21 cellular contexts compared by ENCODE assay signal in genomic region chr20:63507083-63507743, GRCh38. TPM values are rescaled to one million over a fixed set of nuclear protein-coding genes. Genes with fewer than 3 reads are reported as not detected.
"Had no signal": no experiment of that assay in that cellular context is flagged by ENCODE, and none has a peak within 500 bp of the region (broad histone marks: within the 10 kb centered on the region; RNA-seq: fewer than 3 reads in every experiment).

No MANE protein-coding gene starts in this region.

- DNase-seq: colonic mucosa; effector CD4-positive, alpha-beta T cell; foreskin melanocyte; kidney glomerular epithelial cell; mucosa of descending colon; naive thymus-derived CD8-positive, alpha-beta T cell; nucleus accumbens; stimulated activated CD4-positive, alpha-beta T cell treated with anti-CD3 and anti-CD28 coated beads, Interleukin-4, amount 100 ng/mL, for 1 hour; stimulated activated CD8-positive, alpha-beta memory T cell treated with anti-CD3 and anti-CD28 coated beads, Interleukin-4, amount 100 ng/mL, for 48 hours had no signal

- H3K27ac Mint-ChIP-seq: naive thymus-derived CD8-positive, alpha-beta T cell; neural progenitor cell; stimulated activated memory B cell treated with anti-CD40 and anti-IgM and Interleukin-4, amounts not matched to agents 10 μg/mL and 1 μg/mL and 100 μg/mL, for 72 hours; type B pancreatic cell had no signal

- H3K36me3 Mint-ChIP-seq: stimulated activated memory B cell treated with anti-CD40 and anti-IgM and Interleukin-4, amounts not matched to agents 10 μg/mL and 1 μg/mL and 100 μg/mL, for 72 hours; type B pancreatic cell had no signal

- H3K4me3 ChIP-seq: colonic mucosa, hepatocyte, mucosa of descending colon, neural progenitor cell, ovary, right lobe of liver, vagina had no signal

- H3K9me3 ChIP-seq: colonic mucosa, mucosa of descending colon, right lobe of liver, vagina had no signal

- ATAC-seq: left lobe of liver; mucosa of descending colon; naive thymus-derived CD8-positive, alpha-beta T cell; right lobe of liver; stimulated activated memory B cell treated with anti-CD40 and anti-IgM and Interleukin-4, amounts not matched to agents 10 μg/mL and 1 μg/mL and 100 μg/mL, for 72 hours had no signal

- H3K4me1 Mint-ChIP-seq: naive thymus-derived CD8-positive, alpha-beta T cell; stimulated activated memory B cell treated with anti-CD40 and anti-IgM and Interleukin-4, amounts not matched to agents 10 μg/mL and 1 μg/mL and 100 μg/mL, for 72 hours had no signal

- H3K4me3 Mint-ChIP-seq: naive thymus-derived CD8-positive, alpha-beta T cell; neural progenitor cell; stimulated activated memory B cell treated with anti-CD40 and anti-IgM and Interleukin-4, amounts not matched to agents 10 μg/mL and 1 μg/mL and 100 μg/mL, for 72 hours; type B pancreatic cell had no signal

- H3K36me3 ChIP-seq: colonic mucosa, neural progenitor cell, ovary, right lobe of liver, vagina had no signal

- H3K4me1 ChIP-seq: colonic mucosa, neural progenitor cell, right lobe of liver, vagina had no signal

- H3K27me3 ChIP-seq: ovary, right lobe of liver, vagina had no signal

- H3K27ac ChIP-seq: colonic mucosa, hepatocyte, neural progenitor cell, ovary, right lobe of liver, vagina had no signal

RNA-seq across cellular contexts. Expression of gene EEF1A2, which starts 8.3 kb away (rescaled TPM):
- polyA plus RNA-seq: naive thymus-derived CD8-positive, alpha-beta T cell had no signal

RNA-seq across cellular contexts. Expression of gene PTK6, which starts 30.0 kb away (rescaled TPM):
- total RNA-seq: cerebellum had no signal

RNA-seq across cellular contexts. Expression of gene KCNQ2, which starts 34.8 kb away (rescaled TPM):
- total RNA-seq: dermis microvascular lymphatic vessel endothelial cell, left lobe of liver, lower leg skin, ovary, posterior vena cava, right lobe of liver had no signal
- polyA plus RNA-seq: naive thymus-derived CD8-positive, alpha-beta T cell; ovary had no signal

RNA-seq across cellular contexts. Expression of gene SRMS, which starts 40.3 kb away (rescaled TPM):
- total RNA-seq: cerebellum; dermis microvascular lymphatic vessel endothelial cell; hepatocyte; left lobe of liver; naive thymus-derived CD8-positive, alpha-beta T cell; ovary; posterior vena cava; right lobe of liver; vagina had no signal
- polyA plus RNA-seq: hepatocyte; naive thymus-derived CD8-positive, alpha-beta T cell; ovary had no signal
